In the genomic region with DNA sequence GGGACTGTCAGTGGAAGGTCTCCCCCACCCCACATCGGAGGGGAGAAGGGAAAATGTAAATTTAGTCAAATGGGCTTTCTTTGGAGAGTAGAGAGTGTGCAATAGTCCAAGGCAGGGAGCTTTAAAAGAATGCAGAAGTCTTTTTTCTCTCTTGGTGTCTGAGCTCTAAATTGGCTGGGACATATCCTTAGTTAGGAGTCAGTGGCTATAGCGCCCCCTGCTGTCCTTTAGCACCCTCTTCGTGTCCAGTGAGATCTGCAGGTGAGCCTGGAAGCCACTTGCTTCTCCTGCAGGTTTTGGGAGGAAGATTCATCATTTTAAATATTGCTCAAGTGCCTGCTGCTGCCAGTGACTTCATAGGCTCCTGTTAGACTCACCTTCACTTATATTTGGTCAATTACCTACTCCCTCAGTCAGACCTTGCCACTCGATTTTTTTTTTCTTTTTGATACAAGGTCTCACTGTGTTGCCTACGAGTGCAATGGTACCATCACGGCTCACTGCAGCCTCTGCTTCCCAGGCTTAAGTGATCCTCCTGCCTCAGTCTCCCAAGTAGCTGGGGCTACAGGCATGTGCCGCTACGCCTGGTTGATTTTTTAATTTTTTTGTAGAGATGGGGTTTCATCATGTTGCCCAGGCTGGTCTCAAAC, we compare ENCODE assay signal across 1 cellular context.
TF ChIP-seq lines count a peak whose summit lies in the region.

No MANE protein-coding gene starts in this region.

TF ChIP-seq in HEK293, 187 proteins besides CTCF, POLR2A, EP300 and RAD21 (continued from another document):
- 0 out of 2 replicates have a peak, but pooled peaks have one; percentile 43 for TF ChIP-seq ZNF660 (tag by site-specific recombination; IDR thresholded peaks at IDR 0.05)
- no peak for TF ChIP-seq ZBTB49 (tag by site-specific recombination; IDR thresholded peaks at IDR 0.05; ENCODE audit: low read depth)
- TF ChIP-seq ZNF274 (IDR thresholded peaks at IDR 0.05; ENCODE audit: low read length), result no peak
- no peak for TF ChIP-seq ZNF274 (tag by site-specific recombination; IDR thresholded peaks at IDR 0.05; ENCODE audit: borderline replicate concordance)
- TF ChIP-seq ZNF654 (tag by site-specific recombination; IDR thresholded peaks at IDR 0.05; ENCODE audit: low read depth), result peak; percentile 80
- no peak for TF ChIP-seq ZNF221 (tag by site-specific recombination; IDR thresholded peaks at IDR 0.05; ENCODE audit: borderline replicate concordance)
- TF ChIP-seq ZSCAN30 (tag by site-specific recombination; IDR thresholded peaks at IDR 0.05), result no peak
- TF ChIP-seq ZNF416 (tag by site-specific recombination; IDR thresholded peaks at IDR 0.05), result no peak
- TF ChIP-seq YY1 (tag by site-specific recombination; IDR thresholded peaks at IDR 0.05), result no peak
